25 cellular contexts compared by ENCODE assay signal in the genomic region with DNA sequence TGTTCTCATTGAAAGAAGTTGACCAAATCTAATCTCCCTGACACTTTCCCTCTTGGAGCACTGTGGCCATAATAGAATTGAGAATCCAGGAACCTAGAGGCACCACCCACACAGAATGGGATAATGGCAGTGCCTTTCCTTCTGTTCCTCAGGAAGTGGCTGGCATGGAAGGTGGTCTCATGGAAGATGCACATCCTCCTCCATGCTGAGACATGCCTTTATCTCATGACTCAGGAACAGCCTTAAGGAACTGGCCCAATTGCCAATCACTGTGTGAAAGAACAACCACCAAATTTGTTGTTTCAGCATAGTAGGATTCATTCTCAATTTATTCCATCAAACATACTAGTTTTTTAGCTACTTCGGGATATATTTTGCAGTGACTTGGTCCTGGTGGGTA.
DNase-seq lines count a peak whose midpoint lies in the region; FAIRE-seq and TF ChIP-seq lines count a peak whose summit lies in the region.
"Had no signal": no experiment of that assay in that cellular context is flagged by ENCODE, and none has a peak within 500 bp of the region (broad histone marks: within the 10 kb centered on the region; RNA-seq: fewer than 3 reads in every experiment).

No MANE protein-coding gene starts in this region.

- no peaks in the 10 kb centered on the region for H3K27me3 Mint-ChIP-seq in Calu3 (ENCODE audit: unreplicated experiment)
- H3K27me3 Mint-ChIP-seq: CD4-positive, alpha-beta T cell; CD8-positive, alpha-beta memory T cell had no signal

- peaks cover 11% of the 10 kb centered on the region for H3K4me1 ChIP-seq in keratinocyte (ENCODE audit: control insufficient read depth, extremely low read depth, insufficient read depth, low read length)
- H3K4me1 ChIP-seq: A549; BE2C; BLaER1 treated with 17β-estradiol and CSF1 and Interleukin-3, amounts not matched to agents 10 nM and 100 nM had no signal

- H3K4me3 ChIP-seq in epithelial cell of esophagus (ENCODE audit: low read length) (no peak overlapping the region), keratinocyte (ENCODE audit: control insufficient read depth in 2 of 3, extremely low read depth in 1 of 3, insufficient read depth in 2 of 3, low read depth in 1 of 3, low read length in 3 of 3) (no peak overlapping the region)
- H3K4me3 ChIP-seq: A549; BLaER1 treated with 17β-estradiol and CSF1 and Interleukin-3, amounts not matched to agents 10 nM and 100 nM; HAP-1 had no signal

- H3K4me3 Mint-ChIP-seq in Calu3 (ENCODE audit: low read depth, unreplicated experiment) = no peak overlapping the region
- H3K4me3 Mint-ChIP-seq: CD14-positive monocyte; CD4-positive, alpha-beta T cell; CD8-positive, alpha-beta memory T cell; HFFc6 had no signal

- dilution Hi-C loops in keratinocyte (cut with MboI; ENCODE audit: extremely low pct_ligation_motif_present, low sequenced_read_pairs) = no loop called here

- H3K9me3 ChIP-seq in keratinocyte (ENCODE audit: control insufficient read depth, low read depth, low read length) = no peaks in the 10 kb centered on the region
- H3K9me3 ChIP-seq: A549, BE2C, HAP-1 had no signal

- peak overlapping the region; percentile 33 for H3K4me2 ChIP-seq in keratinocyte (ENCODE audit: control insufficient read depth, extremely low read depth, insufficient read depth, low read depth, low read length)
- H3K4me2 ChIP-seq: A549; BLaER1 treated with 17β-estradiol and CSF1 and Interleukin-3, amounts not matched to agents 10 nM and 100 nM had no signal

- H3K27ac ChIP-seq in RWPE1 (no peak overlapping the region), keratinocyte (ENCODE audit: control insufficient read depth, insufficient read depth, low read length) (no peak overlapping the region)
- H3K27ac ChIP-seq: A549; BLaER1 treated with 17β-estradiol and CSF1 and Interleukin-3, amounts not matched to agents 10 nM and 100 nM had no signal

- H3K4me1 Mint-ChIP-seq in Calu3 (ENCODE audit: low read depth, unreplicated experiment) = no peaks in the 10 kb centered on the region
- H3K4me1 Mint-ChIP-seq: CD14-positive monocyte; CD8-positive, alpha-beta memory T cell had no signal

- intact Hi-C loops in Calu3 (cut with micrococcal nuclease; ENCODE audit: unreplicated experiment) = no loop called here

- POLR2A ChIA-PET in RWPE1 (lab: Yijun Ruan, JAX; ENCODE audit: low non-redundant PET) = no interaction called here

- no peaks in the 10 kb centered on the region for H3K9me1 ChIP-seq in keratinocyte (ENCODE audit: control insufficient read depth, extremely low read depth, insufficient read depth, low read length)

- no peaks in the 10 kb centered on the region for H3K79me2 ChIP-seq in keratinocyte (ENCODE audit: control insufficient read depth, insufficient read depth, low read length)

- no peaks in the 10 kb centered on the region for H3K36me3 ChIP-seq in keratinocyte (ENCODE audit: control insufficient read depth in 2 of 2, extremely low read depth in 1 of 2, insufficient read depth in 2 of 2, low read length in 2 of 2)
- H3K36me3 ChIP-seq: BE2C, HAP-1 had no signal

- H3K27ac Mint-ChIP-seq in Calu3 (ENCODE audit: unreplicated experiment) = no peak overlapping the region
- H3K27ac Mint-ChIP-seq: CD14-positive monocyte; CD4-positive, alpha-beta T cell; HFFc6 had no signal

- no peak overlapping the region for H3K9ac ChIP-seq in keratinocyte (ENCODE audit: control insufficient read depth, extremely low read depth, insufficient read depth, low read length)
- H3K9ac ChIP-seq: BLaER1 treated with 17β-estradiol and CSF1 and Interleukin-3, amounts not matched to agents 10 nM and 100 nM had no signal

- H3K36me3 Mint-ChIP-seq in Calu3 (ENCODE audit: insufficient read depth, unreplicated experiment) = no peaks in the 10 kb centered on the region

- no TSS peak for BruUV-seq in Calu3 (replicated peaks; lab: Mats Ljungman, UMichigan)

- CTCF ChIA-PET in RWPE1 (lab: Yijun Ruan, JAX) (no interaction called here), Calu3 (lab: Charles Lee) (no interaction called here)

- no peaks in the 10 kb centered on the region for H3K9me3 Mint-ChIP-seq in Calu3 (ENCODE audit: low read depth, unreplicated experiment)
- H3K9me3 Mint-ChIP-seq: HFFc6 had no signal

- DNase-seq in HT1080 (ENCODE audit: low read depth) (peak; percentile 6), RWPE1 (ENCODE audit: low spot score) (peak; percentile 10), epithelial cell of esophagus (ENCODE audit: low read depth) (peak; percentile 64), keratinocyte (ENCODE audit: low read depth, low spot score) (peak; percentile 25), NCI-H1930 (lab: John Stamatoyannopoulos, UW) (no peak), Calu3 (no peak), NCI-H2171 treated with DMSO at 0.1 percent for 48 hours (lab: John Stamatoyannopoulos, UW) (no peak)
- DNase-seq: 8988T; ACHN; AML-193; BE2C; CD4-positive, alpha-beta T cell; CD8-positive, alpha-beta memory T cell; DMS53; DMS79 treated with DMSO at 0.1 percent for 48 hours; GF-D8; GOT3; HFFc6 had no signal

- no peaks in the 10 kb centered on the region for H4K20me1 ChIP-seq in keratinocyte (ENCODE audit: control insufficient read depth, extremely low read depth, insufficient read depth, low read length)
- H4K20me1 ChIP-seq: BLaER1 treated with 17β-estradiol and CSF1 and Interleukin-3, amounts not matched to agents 10 nM and 100 nM had no signal

- TF ChIP-seq CTCF in RWPE1 (conservative IDR thresholded peaks at IDR 0.05; ENCODE audit: low read depth) = no peak
- no peak for TF ChIP-seq CTCF in epithelial cell of esophagus (IDR thresholded peaks at IDR 0.05; ENCODE audit: insufficient read depth, low read depth, low read length, missing control alignments)
- no peak for TF ChIP-seq CTCF in keratinocyte (optimal IDR thresholded peaks at IDR 0.05 in 1 of 3, IDR thresholded peaks at IDR 0.05 in 1 of 3, conservative IDR thresholded peaks at IDR 0.05 in 1 of 3; ENCODE audit: extremely low read depth in 1 of 3, insufficient read depth in 2 of 3, low read length in 3 of 3)
- TF ChIP-seq CTCF in Calu3 (IDR thresholded peaks at IDR 0.05; ENCODE audit: unreplicated experiment) = no peak

- FAIRE-seq in keratinocyte (lab: Jason Lieb, UNC) = peak; percentile 67
- FAIRE-seq: GM12891, GM18507, H54 had no signal

- no peaks in the 10 kb centered on the region for H3K27me3 ChIP-seq in keratinocyte (ENCODE audit: control insufficient read depth, extremely low read depth, insufficient read depth, low read length)
- H3K27me3 ChIP-seq: BE2C; BLaER1 treated with 17β-estradiol and CSF1 and Interleukin-3, amounts not matched to agents 10 nM and 100 nM had no signal

- peak overlapping the region; percentile 47 for H2AFZ ChIP-seq in keratinocyte (ENCODE audit: control insufficient read depth, low read length)

Comparison
In these comparisons a context has a peak if more than half of its experiments do, and no peak if none do; other contexts are left out.
1. DNase-seq: peak in HT1080 (single experiment), RWPE1 (single experiment), epithelial cell of esophagus (single experiment) and keratinocyte (single experiment); none in NCI-H1930 (0 of 2), Calu3 (single experiment) and NCI-H2171 treated with DMSO at 0.1 percent for 48 hours (single experiment).